2 cellular contexts compared by ENCODE assay signal in the genomic region with DNA sequence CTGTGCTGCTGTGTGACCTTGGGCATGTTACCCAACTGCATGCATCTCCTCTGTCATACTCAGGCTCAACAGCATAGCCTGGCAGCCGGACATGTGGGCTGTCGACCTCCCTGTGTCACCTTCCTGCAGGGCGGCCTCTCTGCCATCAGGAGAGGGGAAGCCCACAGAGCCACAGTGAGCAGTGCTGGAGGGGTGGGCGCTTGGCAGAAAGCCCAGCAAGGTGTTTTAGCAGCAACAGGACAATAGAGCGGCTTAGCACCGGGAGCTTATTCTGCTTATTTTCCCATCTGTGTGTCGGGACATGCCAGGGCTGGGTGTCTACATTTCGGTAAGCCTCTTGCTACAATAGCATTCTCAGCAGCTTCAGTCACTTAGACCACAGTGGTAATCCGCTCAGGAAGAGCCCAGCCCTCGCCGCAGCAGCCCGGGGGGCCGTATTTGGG.
TF ChIP-seq lines count a peak whose summit lies in the region.

No MANE protein-coding gene starts in this region.

TF ChIP-seq in GM23338, 12 proteins besides CTCF, POLR2A, EP300 and RAD21:
- TF ChIP-seq, protein P1, sequence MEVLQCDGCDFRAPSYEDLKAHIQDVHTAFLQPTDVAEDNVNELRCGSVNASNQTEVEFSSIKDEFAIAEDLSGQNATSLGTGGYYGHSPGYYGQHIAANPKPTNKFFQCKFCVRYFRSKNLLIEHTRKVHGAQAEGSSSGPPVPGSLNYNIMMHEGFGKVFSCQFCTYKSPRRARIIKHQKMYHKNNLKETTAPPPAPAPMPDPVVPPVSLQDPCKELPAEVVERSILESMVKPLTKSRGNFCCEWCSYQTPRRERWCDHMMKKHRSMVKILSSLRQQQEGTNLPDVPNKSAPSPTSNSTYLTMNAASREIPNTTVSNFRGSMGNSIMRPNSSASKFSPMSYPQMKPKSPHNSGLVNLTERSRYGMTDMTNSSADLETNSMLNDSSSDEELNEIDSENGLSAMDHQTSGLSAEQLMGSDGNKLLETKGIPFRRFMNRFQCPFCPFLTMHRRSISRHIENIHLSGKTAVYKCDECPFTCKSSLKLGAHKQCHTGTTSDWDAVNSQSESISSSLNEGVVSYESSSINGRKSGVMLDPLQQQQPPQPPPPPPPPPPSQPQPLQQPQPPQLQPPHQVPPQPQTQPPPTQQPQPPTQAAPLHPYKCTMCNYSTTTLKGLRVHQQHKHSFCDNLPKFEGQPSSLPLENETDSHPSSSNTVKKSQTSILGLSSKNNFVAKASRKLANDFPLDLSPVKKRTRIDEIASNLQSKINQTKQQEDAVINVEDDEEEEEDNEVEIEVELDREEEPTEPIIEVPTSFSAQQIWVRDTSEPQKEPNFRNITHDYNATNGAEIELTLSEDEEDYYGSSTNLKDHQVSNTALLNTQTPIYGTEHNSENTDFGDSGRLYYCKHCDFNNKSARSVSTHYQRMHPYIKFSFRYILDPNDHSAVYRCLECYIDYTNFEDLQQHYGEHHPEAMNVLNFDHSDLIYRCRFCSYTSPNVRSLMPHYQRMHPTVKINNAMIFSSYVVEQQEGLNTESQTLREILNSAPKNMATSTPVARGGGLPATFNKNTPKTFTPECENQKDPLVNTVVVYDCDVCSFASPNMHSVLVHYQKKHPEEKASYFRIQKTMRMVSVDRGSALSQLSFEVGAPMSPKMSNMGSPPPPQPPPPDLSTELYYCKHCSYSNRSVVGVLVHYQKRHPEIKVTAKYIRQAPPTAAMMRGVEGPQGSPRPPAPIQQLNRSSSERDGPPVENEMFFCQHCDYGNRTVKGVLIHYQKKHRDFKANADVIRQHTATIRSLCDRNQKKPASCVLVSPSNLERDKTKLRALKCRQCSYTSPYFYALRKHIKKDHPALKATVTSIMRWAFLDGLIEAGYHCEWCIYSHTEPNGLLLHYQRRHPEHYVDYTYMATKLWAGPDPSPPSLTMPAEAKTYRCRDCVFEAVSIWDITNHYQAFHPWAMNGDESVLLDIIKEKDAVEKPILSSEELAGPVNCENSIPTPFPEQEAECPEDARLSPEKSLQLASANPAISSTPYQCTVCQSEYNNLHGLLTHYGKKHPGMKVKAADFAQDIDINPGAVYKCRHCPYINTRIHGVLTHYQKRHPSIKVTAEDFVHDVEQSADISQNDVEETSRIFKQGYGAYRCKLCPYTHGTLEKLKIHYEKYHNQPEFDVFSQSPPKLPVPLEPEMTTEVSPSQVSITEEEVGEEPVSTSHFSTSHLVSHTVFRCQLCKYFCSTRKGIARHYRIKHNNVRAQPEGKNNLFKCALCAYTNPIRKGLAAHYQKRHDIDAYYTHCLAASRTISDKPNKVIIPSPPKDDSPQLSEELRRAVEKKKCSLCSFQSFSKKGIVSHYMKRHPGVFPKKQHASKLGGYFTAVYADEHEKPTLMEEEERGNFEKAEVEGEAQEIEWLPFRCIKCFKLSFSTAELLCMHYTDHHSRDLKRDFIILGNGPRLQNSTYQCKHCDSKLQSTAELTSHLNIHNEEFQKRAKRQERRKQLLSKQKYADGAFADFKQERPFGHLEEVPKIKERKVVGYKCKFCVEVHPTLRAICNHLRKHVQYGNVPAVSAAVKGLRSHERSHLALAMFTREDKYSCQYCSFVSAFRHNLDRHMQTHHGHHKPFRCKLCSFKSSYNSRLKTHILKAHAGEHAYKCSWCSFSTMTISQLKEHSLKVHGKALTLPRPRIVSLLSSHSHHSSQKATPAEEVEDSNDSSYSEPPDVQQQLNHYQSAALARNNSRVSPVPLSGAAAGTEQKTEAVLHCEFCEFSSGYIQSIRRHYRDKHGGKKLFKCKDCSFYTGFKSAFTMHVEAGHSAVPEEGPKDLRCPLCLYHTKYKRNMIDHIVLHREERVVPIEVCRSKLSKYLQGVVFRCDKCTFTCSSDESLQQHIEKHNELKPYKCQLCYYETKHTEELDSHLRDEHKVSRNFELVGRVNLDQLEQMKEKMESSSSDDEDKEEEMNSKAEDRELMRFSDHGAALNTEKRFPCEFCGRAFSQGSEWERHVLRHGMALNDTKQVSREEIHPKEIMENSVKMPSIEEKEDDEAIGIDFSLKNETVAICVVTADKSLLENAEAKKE (CRISPR knock-in tag; IDR thresholded peaks at IDR 0.05) = no peak
- no peak for TF ChIP-seq NANOG (IDR thresholded peaks at IDR 0.05; ENCODE audit: borderline replicate concordance)
- TF ChIP-seq, protein P2, sequence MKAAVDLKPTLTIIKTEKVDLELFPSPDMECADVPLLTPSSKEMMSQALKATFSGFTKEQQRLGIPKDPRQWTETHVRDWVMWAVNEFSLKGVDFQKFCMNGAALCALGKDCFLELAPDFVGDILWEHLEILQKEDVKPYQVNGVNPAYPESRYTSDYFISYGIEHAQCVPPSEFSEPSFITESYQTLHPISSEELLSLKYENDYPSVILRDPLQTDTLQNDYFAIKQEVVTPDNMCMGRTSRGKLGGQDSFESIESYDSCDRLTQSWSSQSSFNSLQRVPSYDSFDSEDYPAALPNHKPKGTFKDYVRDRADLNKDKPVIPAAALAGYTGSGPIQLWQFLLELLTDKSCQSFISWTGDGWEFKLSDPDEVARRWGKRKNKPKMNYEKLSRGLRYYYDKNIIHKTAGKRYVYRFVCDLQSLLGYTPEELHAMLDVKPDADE (IDR thresholded peaks at IDR 0.05) = no peak
- TF ChIP-seq ZNF114 (CRISPR knock-in tag; IDR thresholded peaks at IDR 0.05) = no peak

TF ChIP-seq in H1, 55 proteins besides CTCF, POLR2A, EP300 and RAD21:
- TF ChIP-seq KDM4A (IDR thresholded peaks at IDR 0.05; ENCODE audit: low read depth, low read length, severe bottlenecking) (no peak), RNF2 (IDR thresholded peaks at IDR 0.05; ENCODE audit: borderline replicate concordance, low read depth, low read length, missing control alignments, poor library complexity, severe bottlenecking) (no peak), CBX8 (IDR thresholded peaks at IDR 0.05; ENCODE audit: borderline replicate concordance, low read depth, low read length) (no peak), MAFK (IDR thresholded peaks at IDR 0.05; ENCODE audit: low read depth, low read length) (no peak), JUND (IDR thresholded peaks at IDR 0.05; ENCODE audit: low read length) (no peak), RFX5 (IDR thresholded peaks at IDR 0.05; ENCODE audit: borderline replicate concordance, low read depth, low read length) (no peak), YY1 (IDR thresholded peaks at IDR 0.05; ENCODE audit: low read depth, low read length) (no peak), TAF1 (IDR thresholded peaks at IDR 0.05; ENCODE audit: low read depth, low read length) (no peak), JUN (IDR thresholded peaks at IDR 0.05; ENCODE audit: low read depth, low read length) (no peak), PHF8 (conservative IDR thresholded peaks at IDR 0.05; ENCODE audit: low read depth, low read length) (no peak), EZH2 (IDR thresholded peaks at IDR 0.05; ENCODE audit: low read depth, low read length, severe bottlenecking) (no peak), EGR1 (IDR thresholded peaks at IDR 0.05; ENCODE audit: borderline replicate concordance, low read depth, low read length) (no peak), SAP30 (IDR thresholded peaks at IDR 0.05; ENCODE audit: insufficient read depth, insufficient replicate concordance, low read length) (no peak), CREB1 (IDR thresholded peaks at IDR 0.05) (no peak), BACH1 (IDR thresholded peaks at IDR 0.05; ENCODE audit: low read length) (no peak)
- TF ChIP-seq, protein P3, sequence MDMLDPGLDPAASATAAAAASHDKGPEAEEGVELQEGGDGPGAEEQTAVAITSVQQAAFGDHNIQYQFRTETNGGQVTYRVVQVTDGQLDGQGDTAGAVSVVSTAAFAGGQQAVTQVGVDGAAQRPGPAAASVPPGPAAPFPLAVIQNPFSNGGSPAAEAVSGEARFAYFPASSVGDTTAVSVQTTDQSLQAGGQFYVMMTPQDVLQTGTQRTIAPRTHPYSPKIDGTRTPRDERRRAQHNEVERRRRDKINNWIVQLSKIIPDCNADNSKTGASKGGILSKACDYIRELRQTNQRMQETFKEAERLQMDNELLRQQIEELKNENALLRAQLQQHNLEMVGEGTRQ (IDR thresholded peaks at IDR 0.05; ENCODE audit: low read length) = no peak
- TF ChIP-seq, protein P4, sequence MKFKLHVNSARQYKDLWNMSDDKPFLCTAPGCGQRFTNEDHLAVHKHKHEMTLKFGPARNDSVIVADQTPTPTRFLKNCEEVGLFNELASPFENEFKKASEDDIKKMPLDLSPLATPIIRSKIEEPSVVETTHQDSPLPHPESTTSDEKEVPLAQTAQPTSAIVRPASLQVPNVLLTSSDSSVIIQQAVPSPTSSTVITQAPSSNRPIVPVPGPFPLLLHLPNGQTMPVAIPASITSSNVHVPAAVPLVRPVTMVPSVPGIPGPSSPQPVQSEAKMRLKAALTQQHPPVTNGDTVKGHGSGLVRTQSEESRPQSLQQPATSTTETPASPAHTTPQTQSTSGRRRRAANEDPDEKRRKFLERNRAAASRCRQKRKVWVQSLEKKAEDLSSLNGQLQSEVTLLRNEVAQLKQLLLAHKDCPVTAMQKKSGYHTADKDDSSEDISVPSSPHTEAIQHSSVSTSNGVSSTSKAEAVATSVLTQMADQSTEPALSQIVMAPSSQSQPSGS (IDR thresholded peaks at IDR 0.05; ENCODE audit: low read length) = no peak
